In the genomic region with DNA sequence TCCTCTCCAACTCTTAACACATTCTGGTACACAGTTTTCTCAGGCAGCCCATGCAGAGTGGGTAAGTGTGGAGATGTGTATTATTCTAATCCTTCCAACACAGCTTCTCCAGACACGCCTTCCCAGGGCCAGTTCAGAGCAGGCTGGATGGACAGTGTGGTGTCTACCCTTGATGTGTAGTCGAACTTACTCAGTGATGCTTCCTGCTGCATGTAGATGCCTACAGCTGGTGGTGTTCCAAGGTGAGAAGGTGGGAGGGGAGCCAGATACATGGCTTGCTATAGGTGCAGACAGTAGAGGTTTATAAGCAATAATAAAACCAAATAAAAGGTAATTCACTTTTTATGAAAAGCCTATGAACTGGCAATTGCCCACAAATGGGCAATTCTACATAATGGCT, we compare ENCODE assay signal across 18 cellular contexts.
"Had no signal": no experiment of that assay in that cellular context is flagged by ENCODE, and none has a peak within 500 bp of the region (broad histone marks: within the 10 kb centered on the region; RNA-seq: fewer than 3 reads in every experiment).

No MANE protein-coding gene starts in this region.

- ATAC-seq: heart left ventricle; left lobe of liver; natural killer cell treated with Interleukin-12 subunit alpha and Interleukin-12 subunit beta and Interleukin-15 and Interleukin-18, amount 100 ng/mL, for 72 hours; upper lobe of right lung had no signal

- H3K4me1 ChIP-seq: heart left ventricle, neural progenitor cell, right atrium auricular region, upper lobe of right lung had no signal

- H3K4me1 Mint-ChIP-seq: neural progenitor cell had no signal

- H3K36me3 Mint-ChIP-seq: natural killer cell treated with Interleukin-12 subunit alpha and Interleukin-12 subunit beta and Interleukin-15 and Interleukin-18, amount 100 ng/mL, for 72 hours; neural progenitor cell had no signal

- H3K4me3 ChIP-seq: heart left ventricle, neural progenitor cell, ovary, right atrium auricular region, thyroid gland, upper lobe of right lung, vagina had no signal

- H3K9me3 Mint-ChIP-seq: natural killer cell treated with Interleukin-12 subunit alpha and Interleukin-12 subunit beta and Interleukin-15 and Interleukin-18, amount 100 ng/mL, for 72 hours had no signal

- H3K27me3 ChIP-seq: heart left ventricle, neural progenitor cell, ovary, right atrium auricular region, thyroid gland, upper lobe of right lung, vagina had no signal

- H3K36me3 ChIP-seq: heart left ventricle, neural progenitor cell, ovary, right atrium auricular region, thyroid gland, upper lobe of right lung, vagina had no signal

- H2AFZ ChIP-seq: neural progenitor cell had no signal

- H3K27ac Mint-ChIP-seq: natural killer cell treated with Interleukin-12 subunit alpha and Interleukin-12 subunit beta and Interleukin-15 and Interleukin-18, amount 100 ng/mL, for 72 hours; neural progenitor cell had no signal

- H3K9ac ChIP-seq: neural progenitor cell had no signal

- H3K27ac ChIP-seq: heart left ventricle, neural progenitor cell, ovary, right atrium auricular region, thyroid gland, upper lobe of right lung, vagina had no signal

- H3K9me3 ChIP-seq: ovary, thyroid gland, upper lobe of right lung, vagina had no signal

- H3K4me3 Mint-ChIP-seq: natural killer cell treated with Interleukin-12 subunit alpha and Interleukin-12 subunit beta and Interleukin-15 and Interleukin-18, amount 100 ng/mL, for 72 hours; neural progenitor cell had no signal

- H3K4me2 ChIP-seq: neural progenitor cell had no signal

- DNase-seq: dermis blood vessel endothelial cell; erythroblast; heart left ventricle; hippocampal formation; kidney glomerular epithelial cell; mammary epithelial cell; nucleus accumbens; ovary; small intestine; stimulated activated CD4-positive, alpha-beta T cell treated with anti-CD3 and anti-CD28 coated beads, Interleukin-2, amount 100 ng/mL, for 48 hours; stimulated activated naive CD4-positive, alpha-beta T cell treated with Interleukin-2 at 50 U/mL for 16 hours; thyroid gland; upper lobe of right lung had no signal
